Comparison of ENCODE assay signal across 16 cellular contexts in genomic region chr15:60804551-60804950, GRCh38.
DNase-seq lines count a peak whose midpoint lies in the region; ATAC-seq and TF ChIP-seq lines count a peak whose summit lies in the region.
"Had no signal": no experiment of that assay in that cellular context is flagged by ENCODE, and none has a peak within 500 bp of the region (broad histone marks: within the 10 kb centered on the region; RNA-seq: fewer than 3 reads in every experiment).

No MANE protein-coding gene starts in this region.

- TF ChIP-seq POLR2A in esophagus muscularis mucosa (IDR thresholded peaks at IDR 0.05; ENCODE audit: low read depth): no peak

- H3K27me3 Mint-ChIP-seq in endodermal cell (ENCODE audit: insufficient read depth): no peaks in the 10 kb centered on the region
- peaks cover 14% of the 10 kb centered on the region for H3K27me3 Mint-ChIP-seq in osteocyte (ENCODE audit: unreplicated experiment)
- H3K27me3 Mint-ChIP-seq in activated T-cell treated with anti-CD3 and anti-CD28 coated beads, Interleukin-2, amount 50 U/mL, for 72 hours (ENCODE audit: low read depth): peaks cover 23% of the 10 kb centered on the region

- no peak for TF ChIP-seq CTCF in endodermal cell (conservative IDR thresholded peaks at IDR 0.05)
- TF ChIP-seq CTCF in osteocyte (IDR thresholded peaks at IDR 0.05): no peak
- no peak for TF ChIP-seq CTCF in esophagus muscularis mucosa (IDR thresholded peaks at IDR 0.05)

- TF ChIP-seq EP300 in esophagus muscularis mucosa (IDR thresholded peaks at IDR 0.05): no peak

- H3K27ac Mint-ChIP-seq in endodermal cell (peak overlapping the region; percentile 14), osteocyte (ENCODE audit: unreplicated experiment) (peak overlapping the region; percentile 56)
- H3K27ac Mint-ChIP-seq in activated T-cell treated with anti-CD3 and anti-CD28 coated beads, Interleukin-2, amount 50 U/mL, for 72 hours: no peak overlapping the region

- no peaks in the 10 kb centered on the region for H3K9me3 ChIP-seq in ES-I3 (ENCODE audit: control insufficient read depth, insufficient read depth, low read length)
- H3K9me3 ChIP-seq in endodermal cell (ENCODE audit: control insufficient read depth, low read length): no peaks in the 10 kb centered on the region
- no peaks in the 10 kb centered on the region for H3K9me3 ChIP-seq in esophagus muscularis mucosa
- H3K9me3 ChIP-seq: MG63 had no signal

- no peak for ATAC-seq in activated T-cell treated with anti-CD3 and anti-CD28 coated beads, Interleukin-2, amount 50 U/mL, for 72 hours (replicated peaks in 1 of 2)
- ATAC-seq: HepG2 had no signal

- H3K4me3 Mint-ChIP-seq in endodermal cell (no peak overlapping the region), osteocyte (ENCODE audit: unreplicated experiment) (no peak overlapping the region)
- no peak overlapping the region for H3K4me3 Mint-ChIP-seq in activated T-cell treated with anti-CD3 and anti-CD28 coated beads, Interleukin-2, amount 50 U/mL, for 72 hours

- H3K36me3 ChIP-seq in ES-I3 (ENCODE audit: insufficient read depth, low read length) (no peaks in the 10 kb centered on the region), endodermal cell (ENCODE audit: control insufficient read depth, insufficient read depth, low read length) (no peaks in the 10 kb centered on the region), esophagus muscularis mucosa (no peaks in the 10 kb centered on the region)
- H3K36me3 ChIP-seq: MG63 had no signal

- intact Hi-C loops in esophagus muscularis mucosa (cut with DNase I): no loop called here

- no peak overlapping the region for H3K27ac ChIP-seq in endodermal cell (ENCODE audit: low read depth, low read length)
- H3K27ac ChIP-seq in esophagus muscularis mucosa (replicated peaks in 1 of 4): no peak overlapping the region
- H3K27ac ChIP-seq: KMS-11 had no signal

- DNase-seq in NCI-H526 treated with DMSO at 0.1 percent for 48 hours (lab: John Stamatoyannopoulos, UW) (peak; percentile 11), endodermal cell (no peak), osteocyte (ENCODE audit: extremely low spot score, unreplicated experiment) (no peak), superior temporal gyrus (ENCODE audit: extremely low spot score) (no peak), esophagus muscularis mucosa (ENCODE audit: extremely low spot score) (no peak), medulla oblongata (ENCODE audit: extremely low spot score) (no peak)
- DNase-seq in activated T-cell treated with anti-CD3 and anti-CD28 coated beads, Interleukin-2, amount 50 U/mL, for 72 hours: no peak
- DNase-seq: AML-193, Calu3, NCI-H187 treated with DMSO at 0.1 percent for 48 hours, NCI-H510A, SIG-M5 had no signal

- H3K27me3 ChIP-seq in endodermal cell (ENCODE audit: control insufficient read depth, insufficient read depth, low read length, poor library complexity, severe bottlenecking) (no peaks in the 10 kb centered on the region), esophagus muscularis mucosa (no peaks in the 10 kb centered on the region)
- H3K27me3 ChIP-seq: MG63 had no signal

- 63 to 80% methylated on average over 2 of the region's 4 CpGs for WGBS in endodermal cell (ENCODE audit: insufficient coverage in 1 of 2, insufficient read length in 1 of 2), 2 experiments
- 89% methylated on average over 4 of the region's 4 CpGs for WGBS in esophagus muscularis mucosa

- H3K4me3 ChIP-seq in endodermal cell (ENCODE audit: low read length) (no peak overlapping the region), esophagus muscularis mucosa (no peak overlapping the region)
- H3K4me3 ChIP-seq: MG63 had no signal

- H3K4me1 Mint-ChIP-seq in endodermal cell (peaks cover 26% of the 10 kb centered on the region), osteocyte (ENCODE audit: unreplicated experiment) (peaks cover 34% of the 10 kb centered on the region)
- H3K4me1 Mint-ChIP-seq in activated T-cell treated with anti-CD3 and anti-CD28 coated beads, Interleukin-2, amount 50 U/mL, for 72 hours (ENCODE audit: low read depth): peaks cover 70% of the 10 kb centered on the region

- H3K9ac ChIP-seq in ES-I3 (ENCODE audit: low read depth, low read length): peak overlapping the region; percentile 17; the same call in 1 of the 2 replicates
- no peak overlapping the region for H3K9ac ChIP-seq in endodermal cell (ENCODE audit: extremely low read depth, low read length, poor library complexity, severe bottlenecking)
- H3K9ac ChIP-seq: KMS-11 had no signal

- H3K36me3 Mint-ChIP-seq in endodermal cell (ENCODE audit: low read depth): no peaks in the 10 kb centered on the region
- H3K36me3 Mint-ChIP-seq in osteocyte (ENCODE audit: unreplicated experiment): peaks cover 5% of the 10 kb centered on the region
- no peaks in the 10 kb centered on the region for H3K36me3 Mint-ChIP-seq in activated T-cell treated with anti-CD3 and anti-CD28 coated beads, Interleukin-2, amount 50 U/mL, for 72 hours (ENCODE audit: insufficient read depth in 2 of 2)

- H3K9me3 Mint-ChIP-seq in endodermal cell (no peaks in the 10 kb centered on the region), osteocyte (ENCODE audit: unreplicated experiment) (peaks cover 9% of the 10 kb centered on the region)
- peaks cover 0 to 2% of the 10 kb centered on the region in 2 donors for H3K9me3 Mint-ChIP-seq in activated T-cell treated with anti-CD3 and anti-CD28 coated beads, Interleukin-2, amount 50 U/mL, for 72 hours

- peaks cover 31% of the 10 kb centered on the region for H3K4me1 ChIP-seq in ES-I3 (ENCODE audit: insufficient read depth, low read length)
- no peaks in the 10 kb centered on the region for H3K4me1 ChIP-seq in endodermal cell (ENCODE audit: control insufficient read depth, insufficient read depth, low read length)
- H3K4me1 ChIP-seq in esophagus muscularis mucosa: peaks cover 0 to 41% (median 37%) of the 10 kb centered on the region in 4 donors
